8 cellular contexts compared by ENCODE assay signal in the genomic region with DNA sequence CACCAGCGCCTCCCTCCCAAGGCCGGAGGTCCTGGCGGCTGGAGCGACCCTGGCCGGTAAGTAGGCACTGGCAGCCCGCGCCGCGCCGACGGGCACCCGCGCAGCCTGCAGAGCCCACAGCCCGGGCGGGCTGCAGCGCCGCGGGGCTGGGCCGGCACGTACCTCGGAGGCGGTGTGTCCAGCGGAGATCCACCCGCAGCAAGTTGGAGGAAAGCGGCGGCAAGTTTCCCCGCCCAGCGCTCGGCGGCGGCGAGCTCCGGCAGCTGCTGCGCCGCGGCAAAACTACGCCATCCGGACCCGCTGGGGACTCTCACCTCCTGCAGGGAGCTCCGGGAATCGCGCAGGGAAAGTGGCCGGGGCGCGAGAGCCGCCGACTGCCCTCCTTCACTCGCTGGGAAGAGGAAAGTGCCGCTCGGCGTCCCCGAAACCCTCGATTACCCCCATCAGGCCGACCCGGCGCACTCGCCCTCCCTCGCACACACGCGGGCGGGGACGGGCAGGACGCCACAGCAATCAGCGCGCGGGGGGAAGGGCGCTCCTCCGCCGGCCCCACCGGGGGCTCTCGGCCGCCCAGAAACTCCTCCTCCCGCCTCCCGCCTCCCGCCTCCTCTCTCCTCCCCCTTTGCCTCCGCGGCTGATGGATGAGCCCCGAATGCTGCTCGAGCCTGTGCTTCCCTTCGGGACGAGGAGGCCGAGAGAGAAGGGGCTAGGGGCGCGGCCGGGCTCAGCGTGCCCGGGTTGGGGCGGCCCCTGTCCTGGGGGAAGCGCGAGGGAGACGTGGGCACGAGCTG. TPM values are rescaled to one million over a fixed set of nuclear protein-coding genes. Genes with fewer than 3 reads are reported as not detected.
DNase-seq lines count a peak whose midpoint lies in the region; ATAC-seq, FAIRE-seq and TF ChIP-seq lines count a peak whose summit lies in the region.

A gene (minus strand): TSS at position 436 of the 791 bp plus-strand sequence. CDS start 24,620 bp downstream, outside the sequence.

- TF ChIP-seq RAD21 in HepG2 (CRISPR knock-in tag; IDR thresholded peaks at IDR 0.05), result peak; percentile 75

- H3K27ac ChIP-seq in A673 (ENCODE audit: low read depth, low read length, poor library complexity, severe bottlenecking), result peak within 1 kb of the TSS; percentile 88
- H3K27ac ChIP-seq in HepG2 (ENCODE audit: extremely low read length, insufficient read depth, low read length), result peak within 1 kb of the TSS; percentile 81

- WGBS in HepG2 (ENCODE audit: low lambda C conversion rate), result 0% methylated on average over 3 of the region's 92 CpGs

- peak; percentile 91 for DNase-seq in A673 (ENCODE audit: low spot score)
- peak; percentile 67 for DNase-seq in NCI-H446 treated with DMSO at 0.1 percent for 48 hours (lab: John Stamatoyannopoulos, UW)
- DNase-seq in activated CD4-positive, alpha-beta T cell treated with anti-CD3 and anti-CD28 coated beads, Interleukin-2, amount 50 U/mL, for 4 hours, result peak; percentile 69 to 73
- peak; percentile 84 for DNase-seq in dedifferentiated amniotic fluid mesenchymal stem cell (ENCODE audit: extremely low spot score)
- peak; percentile 70 for DNase-seq in HepG2 (ENCODE audit: low spot score)
- DNase-seq in stimulated activated CD4-positive, alpha-beta T cell treated with anti-CD3 and anti-CD28 coated beads, Interleukin-2, amount 100 ng/mL, for 48 hours, result peak; percentile 66 to 67

- peak; percentile 67 to 80 for TF ChIP-seq POLR2A in HepG2 (IDR thresholded peaks at IDR 0.05; ENCODE audit: insufficient read depth in 1 of 2, low read depth in 2 of 2, low read length in 2 of 2)

- CTCF ChIA-PET in A673 (lab: Charles Lee), result interaction anchor here (0.5 to 1.2 kb wide), 2 partner anchors 95 to 106 kb away, joined by 4 to 7 read pairs; no protein-coding TSS in a partner anchor
- CTCF ChIA-PET in HepG2 (lab: Yijun Ruan, JAX; ENCODE audit: low intra/inter-chr PET ratio, low total read pairs), result no interaction called here

- H3K79me2 ChIP-seq in HepG2 (ENCODE audit: insufficient read depth, low read length), result peaks cover 53% of the 10 kb centered on the region

- TF ChIP-seq EP300 in HepG2 (IDR thresholded peaks at IDR 0.05; ENCODE audit: low read depth in 2 of 2, low read length in 2 of 2) (peak in 1 of 2 experiments; percentile 38; a peak in 1 of 4 replicates), HepG2 (CRISPR knock-in tag; IDR thresholded peaks at IDR 0.05; ENCODE audit: borderline replicate concordance) (peak; percentile 32; the same call in 1 of the 2 replicates)

- ATAC-seq in GM18519 (IDR thresholded peaks at IDR 0.05; ENCODE audit: low FRiP score, unreplicated experiment) (peak; percentile 36), HG03097 (IDR thresholded peaks at IDR 0.05; ENCODE audit: low FRiP score, unreplicated experiment) (peak; percentile 63), HepG2 (peak; percentile 83)

- intact Hi-C loops in A673 (cut with micrococcal nuclease; ENCODE audit: unreplicated experiment) (no loop called here), HepG2 (cut with micrococcal nuclease; ENCODE audit: unreplicated experiment) (loop anchor here (2.0 to 10.0 kb wide), 3 partner anchors 41 to 121 kb away; no protein-coding TSS in a partner anchor)

- peaks cover 16% of the 10 kb centered on the region for H3K4me1 ChIP-seq in A673 (ENCODE audit: insufficient read depth, low read length, poor library complexity, severe bottlenecking)
- H3K4me1 ChIP-seq in HepG2 (ENCODE audit: insufficient read depth, low read length), result peaks cover 52% of the 10 kb centered on the region

- H3K27me3 ChIP-seq in A673 (replicated peaks; ENCODE audit: insufficient read depth, low read depth, low read length, poor library complexity), result no peaks in the 10 kb centered on the region
- peaks cover 0 to 4% of the 10 kb centered on the region in 2 experiments; a peak in 1 of 5 replicates for H3K27me3 ChIP-seq in HepG2 (ENCODE audit: control insufficient read depth in 1 of 2, insufficient read depth in 2 of 2, low read length in 2 of 2)

- TF ChIP-seq CTCF in A673 (conservative IDR thresholded peaks at IDR 0.05; ENCODE audit: low read depth, low read length), result peak; percentile 47
- peak; percentile 45 for TF ChIP-seq CTCF in HepG2 (CRISPR knock-in tag; IDR thresholded peaks at IDR 0.05)

- BruUV-seq in A673 (replicated peaks; lab: Mats Ljungman, UMichigan) (no TSS peak), HepG2 (replicated peaks; lab: Mats Ljungman, UMichigan) (no TSS peak)

- in situ Hi-C loops in HepG2 (cut with HindIII; ENCODE audit: extremely low pct_ligation_motif_present, low pct_unique_long_range_greater_than_20kb), result no loop called here

- peak within 1 kb of the TSS; percentile 12 for H2AFZ ChIP-seq in HepG2 (ENCODE audit: low read length)

- peak within 1 kb of the TSS; percentile 89 for H3K4me3 ChIP-seq in A673 (ENCODE audit: low read depth, low read length, poor library complexity, severe bottlenecking)
- peak within 1 kb of the TSS; percentile 87 to 100 (median 97) for H3K4me3 ChIP-seq in HepG2 (replicated peaks in 1 of 3; ENCODE audit: insufficient read depth in 1 of 3, low read depth in 2 of 3, low read length in 3 of 3)

- peak; percentile 53 for FAIRE-seq in HepG2 (lab: Jason Lieb, UNC)

- 0 out of 2 replicates have a peak, but pooled peaks cover 3% of the 10 kb centered on the region for H4K20me1 ChIP-seq in HepG2 (ENCODE audit: insufficient read depth, low read length)

- H3K9me3 ChIP-seq in A673 (ENCODE audit: low read depth, low read length, poor library complexity, severe bottlenecking) (no peaks in the 10 kb centered on the region), HepG2 (ENCODE audit: low read length) (no peaks in the 10 kb centered on the region)

- peak within 1 kb of the TSS; percentile 96 for H3K9ac ChIP-seq in HepG2 (ENCODE audit: insufficient read depth, low read depth, low read length)

- POLR2A ChIA-PET in A673 (lab: Charles Lee; ENCODE audit: low non-redundant PET), result interaction anchor here (0.7 kb wide), 1 partner anchor 479 kb away, joined by 4 read pairs; no protein-coding TSS in a partner anchor
- POLR2A ChIA-PET in HepG2 (lab: Yijun Ruan, JAX), result interaction anchor here (1.0 to 3.5 kb wide), 5 partner anchors 13 to 66 kb away, joined by 4 to 26 read pairs (median 4); no protein-coding TSS in a partner anchor

- H3K36me3 ChIP-seq in A673 (ENCODE audit: insufficient read depth, low read length, poor library complexity, severe bottlenecking) (no peaks in the 10 kb centered on the region), HepG2 (replicated peaks in 1 of 2; ENCODE audit: control insufficient read depth in 1 of 2, insufficient read depth in 2 of 2, low read length in 2 of 2) (no peaks in the 10 kb centered on the region)

- H3K4me2 ChIP-seq in HepG2 (ENCODE audit: low read depth, low read length), result peak within 1 kb of the TSS; percentile 96

TF ChIP-seq in HepG2, 621 proteins besides CTCF, POLR2A, EP300 and RAD21 (continues in another document):
- TF ChIP-seq FOXA3 (CRISPR knock-in tag; IDR thresholded peaks at IDR 0.05) (peak; percentile 42), ZNF33A (CRISPR knock-in tag; IDR thresholded peaks at IDR 0.05; ENCODE audit: borderline replicate concordance) (0 out of 2 replicates have a peak, but pooled peaks have one; percentile 34), HMG20B (CRISPR knock-in tag; conservative IDR thresholded peaks at IDR 0.05) (peak; percentile 52; the same call in 1 of the 2 replicates), ZNF709 (CRISPR knock-in tag; IDR thresholded peaks at IDR 0.05) (peak; percentile 81), ZNF570 (CRISPR knock-in tag; IDR thresholded peaks at IDR 0.05; ENCODE audit: borderline replicate concordance) (no peak), REPIN1 (CRISPR knock-in tag; IDR thresholded peaks at IDR 0.05; ENCODE audit: borderline replicate concordance, low read depth) (peak; percentile 25; the same call in 1 of the 2 replicates)
- TF ChIP-seq, protein P1, sequence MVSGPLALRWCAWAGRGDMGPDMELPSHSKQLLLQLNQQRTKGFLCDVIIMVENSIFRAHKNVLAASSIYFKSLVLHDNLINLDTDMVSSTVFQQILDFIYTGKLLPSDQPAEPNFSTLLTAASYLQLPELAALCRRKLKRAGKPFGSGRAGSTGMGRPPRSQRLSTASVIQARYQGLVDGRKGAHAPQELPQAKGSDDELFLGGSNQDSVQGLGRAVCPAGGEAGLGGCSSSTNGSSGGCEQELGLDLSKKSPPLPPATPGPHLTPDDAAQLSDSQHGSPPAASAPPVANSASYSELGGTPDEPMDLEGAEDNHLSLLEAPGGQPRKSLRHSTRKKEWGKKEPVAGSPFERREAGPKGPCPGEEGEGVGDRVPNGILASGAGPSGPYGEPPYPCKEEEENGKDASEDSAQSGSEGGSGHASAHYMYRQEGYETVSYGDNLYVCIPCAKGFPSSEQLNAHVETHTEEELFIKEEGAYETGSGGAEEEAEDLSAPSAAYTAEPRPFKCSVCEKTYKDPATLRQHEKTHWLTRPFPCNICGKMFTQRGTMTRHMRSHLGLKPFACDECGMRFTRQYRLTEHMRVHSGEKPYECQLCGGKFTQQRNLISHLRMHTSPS (CRISPR knock-in tag; IDR thresholded peaks at IDR 0.05; ENCODE audit: low read depth), result 0 out of 2 replicates have a peak, but pooled peaks have one; percentile 18

RNA-seq across cellular contexts. Expression of the gene that starts here (rescaled TPM):
- total RNA-seq in A673 (2021) (3.1 and 4.0 TPM in 2 replicates), HepG2 (2016; rRNA removed; fragmentation: Illumina TruSeq; extraction: Trizol) (44.8 and 76.5 TPM in 2 replicates)
- total RNA-seq in HepG2 (2016; cell fraction: cytosol; rRNA removed; fragmentation: Illumina TruSeq; extraction: Trizol; ENCODE audit: low read depth), result 8.1 TPM in 2 replicates
- total RNA-seq in HepG2 (2016; cell fraction: insoluble cytoplasmic fraction; rRNA removed; fragmentation: Illumina TruSeq; extraction: Trizol), result 37.2 and 78.5 TPM in 2 replicates
- 23.2 and 23.6 TPM in 2 replicates for total RNA-seq in HepG2 (2016; cell fraction: membrane; rRNA removed; fragmentation: Illumina TruSeq; extraction: Trizol)
- 92.0 and 99.3 TPM in 2 replicates for total RNA-seq in HepG2 (2016; cell fraction: nucleus; rRNA removed; fragmentation: Illumina TruSeq; extraction: Trizol)
- polyA plus RNA-seq in HepG2 (2011; rRNA removed), result 146 and 195 TPM in 2 replicates
- 160 and 165 TPM in 2 replicates for polyA plus RNA-seq in HepG2 (2011; cell fraction: cytosol; rRNA removed)
- 88.3 and 110 TPM in 2 replicates for polyA plus RNA-seq in HepG2 (2011; cell fraction: nucleus; rRNA removed)
- polyA plus RNA-seq in HepG2 (2012), result 94.7 and 114 TPM in 2 replicates
- polyA plus RNA-seq in HepG2 (2016; cell fraction: cytosol; fragmentation: Illumina TruSeq; extraction: Trizol; ENCODE audit: low read depth), result 1.5 and 1.6 TPM in 2 replicates
- polyA plus RNA-seq in HepG2 (2016; cell fraction: insoluble cytoplasmic fraction; fragmentation: Illumina TruSeq; extraction: Trizol; ENCODE audit: low read depth), result 26.7 and 28.7 TPM in 2 replicates
- polyA plus RNA-seq in HepG2 (2016; cell fraction: membrane; fragmentation: Illumina TruSeq; extraction: Trizol; ENCODE audit: low read depth), result 5.7 and 6.6 TPM in 2 replicates
- polyA plus RNA-seq in HepG2 (2016; cell fraction: nucleus; fragmentation: Illumina TruSeq; extraction: Trizol; ENCODE audit: insufficient read depth, low read depth), result 66.6 and 67.2 TPM in 2 replicates
- polyA minus RNA-seq in HepG2 (2011; rRNA and poly(A)+ RNA removed; ENCODE audit: low replicate concordance), result 82.3 and 729 TPM in 2 replicates
- polyA minus RNA-seq in HepG2 (2011; cell fraction: cytosol; rRNA and poly(A)+ RNA removed), result 295 and 307 TPM in 2 replicates
- 324 and 354 TPM in 2 replicates for polyA minus RNA-seq in HepG2 (2011; cell fraction: nucleus; rRNA and poly(A)+ RNA removed)

Comparison
In these comparisons a context has a peak if more than half of its experiments do, and no peak if none do; other contexts are left out.
1. Peak in every context shown above with its lines: DNase-seq, ATAC-seq, H3K4me3 ChIP-seq and H3K27ac ChIP-seq.